In genomic region chr7:105426606-105427146, GRCh38 we compare ENCODE assay signal across 10 cellular contexts.
"Had no signal": no experiment of that assay in that cellular context is flagged by ENCODE, and none has a peak within 500 bp of the region (broad histone marks: within the 10 kb centered on the region; RNA-seq: fewer than 3 reads in every experiment).

No MANE protein-coding gene starts in this region.

- H3K36me3 Mint-ChIP-seq: stimulated activated naive B cell treated with anti-CD40 and anti-IgM and Interleukin-4, amounts not matched to agents 10 μg/mL and 1 μg/mL and 100 μg/mL, for 72 hours; type B pancreatic cell had no signal

- H3K4me3 Mint-ChIP-seq: stimulated activated naive B cell treated with anti-CD40 and anti-IgM and Interleukin-4, amounts not matched to agents 10 μg/mL and 1 μg/mL and 100 μg/mL, for 72 hours; type B pancreatic cell had no signal

- H3K27me3 Mint-ChIP-seq: stimulated activated naive B cell treated with anti-CD40 and anti-IgM and Interleukin-4, amounts not matched to agents 10 μg/mL and 1 μg/mL and 100 μg/mL, for 72 hours had no signal

- DNase-seq: activated CD8-positive, alpha-beta memory T cell treated with anti-CD3 and anti-CD28 coated beads for 24 hours; activated gamma-delta T cell treated with Interleukin-2 at 50 U/mL for 16 hours; adrenal gland; islet precursor cell; ovary; sigmoid colon; spleen; stimulated activated naive B cell treated with anti-CD40 and anti-IgM and Interleukin-4, amounts not matched to agents 10 μg/mL and 1 μg/mL and 100 μg/mL, for 72 hours had no signal

- H3K27ac Mint-ChIP-seq: stimulated activated naive B cell treated with anti-CD40 and anti-IgM and Interleukin-4, amounts not matched to agents 10 μg/mL and 1 μg/mL and 100 μg/mL, for 72 hours; type B pancreatic cell had no signal

- H3K9me3 Mint-ChIP-seq: stimulated activated naive B cell treated with anti-CD40 and anti-IgM and Interleukin-4, amounts not matched to agents 10 μg/mL and 1 μg/mL and 100 μg/mL, for 72 hours; type B pancreatic cell had no signal

- ATAC-seq: left lobe of liver; stimulated activated naive B cell treated with anti-CD40 and anti-IgM and Interleukin-4, amounts not matched to agents 10 μg/mL and 1 μg/mL and 100 μg/mL, for 72 hours had no signal
